Comparison of ENCODE assay signal across 25 cellular contexts in the genomic region with DNA sequence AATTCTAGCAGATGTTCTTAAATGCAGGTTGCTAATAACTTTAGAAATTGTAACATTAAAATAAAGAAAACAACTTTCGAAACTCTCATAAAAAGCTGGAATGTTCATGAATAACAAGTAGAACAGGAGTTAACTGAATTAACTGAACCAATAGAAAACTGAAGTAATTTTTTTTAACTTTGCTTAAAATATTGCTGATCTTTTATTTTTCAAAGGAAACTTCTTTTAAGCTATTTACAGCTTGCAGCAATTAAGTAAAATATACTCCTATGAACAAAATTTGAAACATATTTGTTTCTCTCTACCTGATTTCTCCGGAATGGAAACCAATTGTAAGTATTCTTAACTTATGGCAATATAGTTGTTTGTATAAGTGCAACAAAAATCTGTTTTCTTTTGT. TPM values are rescaled to one million over a fixed set of nuclear protein-coding genes. Genes with fewer than 3 reads are reported as not detected.
DNase-seq lines count a peak whose midpoint lies in the region; ATAC-seq, FAIRE-seq and TF ChIP-seq lines count a peak whose summit lies in the region.
"Had no signal": no experiment of that assay in that cellular context is flagged by ENCODE, and none has a peak within 500 bp of the region (broad histone marks: within the 10 kb centered on the region; RNA-seq: fewer than 3 reads in every experiment).

No MANE protein-coding gene starts in this region.

- BruUV-seq in HepG2 (replicated peaks; lab: Mats Ljungman, UMichigan) = no TSS peak
- BruUV-seq in K562 (replicated peaks; lab: Mats Ljungman, UMichigan) = no TSS peak

- H3K9me3 ChIP-seq in HepG2 (ENCODE audit: low read length) = no peaks in the 10 kb centered on the region
- no peaks in the 10 kb centered on the region for H3K9me3 ChIP-seq in right lobe of liver
- no peaks in the 10 kb centered on the region for H3K9me3 ChIP-seq in K562 (replicated peaks; ENCODE audit: control insufficient read depth, insufficient read depth, low read depth, low read length)
- no peaks in the 10 kb centered on the region for H3K9me3 ChIP-seq in MM.1S (replicated peaks; ENCODE audit: insufficient read depth, low read length)
- H3K9me3 ChIP-seq: BE2C had no signal

- no peaks in the 10 kb centered on the region for H3K27me3 ChIP-seq in HepG2 (ENCODE audit: control insufficient read depth in 1 of 2, insufficient read depth in 2 of 2, low read length in 2 of 2)
- no peaks in the 10 kb centered on the region for H3K27me3 ChIP-seq in right lobe of liver
- no peaks in the 10 kb centered on the region for H3K27me3 ChIP-seq in K562 (ENCODE audit: control insufficient read depth in 2 of 2, insufficient read depth in 2 of 2, low read length in 2 of 2)
- H3K27me3 ChIP-seq in MM.1S (replicated peaks; ENCODE audit: insufficient read depth, low read length) = no peaks in the 10 kb centered on the region
- H3K27me3 ChIP-seq: BE2C; BLaER1 treated with 17β-estradiol and CSF1 and Interleukin-3, amounts not matched to agents 10 nM and 100 nM had no signal

- no peaks in the 10 kb centered on the region for H3F3A ChIP-seq in MM.1S (ENCODE audit: insufficient read depth, low read length)

- no peak overlapping the region for H3K4me2 ChIP-seq in HepG2 (ENCODE audit: low read depth, low read length)
- no peak overlapping the region for H3K4me2 ChIP-seq in K562 (ENCODE audit: insufficient read depth, low read length)
- H3K4me2 ChIP-seq in MM.1S (ENCODE audit: low read depth, low read length) = no peak overlapping the region
- H3K4me2 ChIP-seq: BLaER1 treated with 17β-estradiol and CSF1 and Interleukin-3, amounts not matched to agents 10 nM and 100 nM had no signal

- H3K27ac ChIP-seq in HepG2 (ENCODE audit: extremely low read length, insufficient read depth, low read length) (no peak overlapping the region), right lobe of liver (no peak overlapping the region), K562 (ENCODE audit: extremely low read depth, low read depth, low read length) (no peak overlapping the region), MM.1S (ENCODE audit: low read length) (no peak overlapping the region)
- H3K27ac ChIP-seq: 22Rv1; BLaER1 treated with 17β-estradiol and CSF1 and Interleukin-3, amounts not matched to agents 10 nM and 100 nM; GM23248 had no signal

- TF ChIP-seq RAD21 in HepG2 (CRISPR knock-in tag; IDR thresholded peaks at IDR 0.05) (no peak), K562 (CRISPR knock-in tag; conservative IDR thresholded peaks at IDR 0.05 in 1 of 2, IDR thresholded peaks at IDR 0.05 in 1 of 2) (no peak)

- H3K9me2 ChIP-seq in MM.1S (replicated peaks; ENCODE audit: insufficient read depth, low read length) = no peaks in the 10 kb centered on the region

- CTCF ChIA-PET in HepG2 (lab: Yijun Ruan, JAX; ENCODE audit: low intra/inter-chr PET ratio, low total read pairs) (no interaction called here), K562 (lab: Yijun Ruan, JAX; ENCODE audit: low intra/inter-chr PET ratio) (no interaction called here)

- no peak for TF ChIP-seq CTCF in HepG2 (CRISPR knock-in tag; IDR thresholded peaks at IDR 0.05)
- TF ChIP-seq CTCF in right lobe of liver (IDR thresholded peaks at IDR 0.05) = no peak
- no peak for TF ChIP-seq CTCF in K562 (IDR thresholded peaks at IDR 0.05 in 2 of 3, conservative IDR thresholded peaks at IDR 0.05 in 1 of 3; ENCODE audit: insufficient read depth in 2 of 3, low read depth in 1 of 3, low read length in 3 of 3)
- no peak for TF ChIP-seq CTCF in MM.1S (IDR thresholded peaks at IDR 0.05; ENCODE audit: low read length)

- H3K9me1 ChIP-seq in K562 (ENCODE audit: control insufficient read depth, insufficient read depth, low read length) = no peaks in the 10 kb centered on the region

- no peak for DNase-seq in HepG2 (ENCODE audit: low spot score)
- no peak for DNase-seq in right lobe of liver
- DNase-seq in K562 (ENCODE audit: extremely low read depth in 1 of 4, low spot score in 3 of 4) = no peak
- no peak for DNase-seq in MM.1S
- DNase-seq in NCI-H446 (lab: John Stamatoyannopoulos, UW) = no peak
- DNase-seq: ACHN; AML-193; BE2C; CD4-positive, alpha-beta T cell; CD8-positive, alpha-beta memory T cell; DMS 273 treated with DMSO at 0.1 percent for 48 hours; DMS79; EL; GDM1; GM23248; H9; HFFc6 had no signal

- H3K36me3 ChIP-seq in HepG2 (replicated peaks in 1 of 2; ENCODE audit: control insufficient read depth in 1 of 2, insufficient read depth in 2 of 2, low read length in 2 of 2) = peaks cover 20 to 69% of the 10 kb centered on the region in 2 experiments
- peaks cover 0 to 90% (median 30%) of the 10 kb centered on the region in 4 donors for H3K36me3 ChIP-seq in right lobe of liver
- peaks cover 77% of the 10 kb centered on the region for H3K36me3 ChIP-seq in K562 (ENCODE audit: control insufficient read depth, insufficient read depth, low read length)
- H3K36me3 ChIP-seq in MM.1S (replicated peaks; ENCODE audit: insufficient read depth, low read length) = no peaks in the 10 kb centered on the region

- H3K4me3 ChIP-seq in HepG2 (replicated peaks in 1 of 3; ENCODE audit: insufficient read depth in 1 of 3, low read depth in 2 of 3, low read length in 3 of 3) (no peak overlapping the region), right lobe of liver (no peak overlapping the region), K562 (no peak overlapping the region), MM.1S (ENCODE audit: low read length) (no peak overlapping the region)
- H3K4me3 ChIP-seq: BLaER1 treated with 17β-estradiol and CSF1 and Interleukin-3, amounts not matched to agents 10 nM and 100 nM; GM12878; GM23248 had no signal

- H3K9ac ChIP-seq in HepG2 (ENCODE audit: insufficient read depth, low read depth, low read length) (no peak overlapping the region), K562 (ENCODE audit: insufficient read depth in 1 of 2, low read depth in 2 of 2, low read length in 2 of 2) (no peak overlapping the region), MM.1S (ENCODE audit: low read length) (no peak overlapping the region)
- H3K9ac ChIP-seq: BLaER1 treated with 17β-estradiol and CSF1 and Interleukin-3, amounts not matched to agents 10 nM and 100 nM; GM23248 had no signal

- H3K4me1 ChIP-seq in HepG2 (ENCODE audit: insufficient read depth, low read length) = no peaks in the 10 kb centered on the region
- H3K4me1 ChIP-seq in right lobe of liver = no peaks in the 10 kb centered on the region
- H3K4me1 ChIP-seq in K562 (replicated peaks in 1 of 2; ENCODE audit: control insufficient read depth in 2 of 2, insufficient read depth in 2 of 2, low read length in 2 of 2) = no peaks in the 10 kb centered on the region
- no peaks in the 10 kb centered on the region for H3K4me1 ChIP-seq in MM.1S (ENCODE audit: low read length)
- H3K4me1 ChIP-seq: BE2C had no signal

- FAIRE-seq in HepG2 (lab: Jason Lieb, UNC) (no peak), K562 (lab: Jason Lieb, UNC) (no peak)
- FAIRE-seq: D721Med, GM12878, GM19239, H1 had no signal

- POLR2A ChIA-PET in HepG2 (lab: Yijun Ruan, JAX) (no interaction called here), K562 (lab: Yijun Ruan, JAX) (interaction anchor here (1.1 kb wide), 1 partner anchor 10 kb away, joined by 3 read pairs; no protein-coding TSS in a partner anchor)

- no peak for TF ChIP-seq EP300 in HepG2 (IDR thresholded peaks at IDR 0.05; ENCODE audit: low read depth in 2 of 2, low read length in 2 of 2)
- no peak for TF ChIP-seq EP300 in HepG2 (CRISPR knock-in tag; IDR thresholded peaks at IDR 0.05; ENCODE audit: borderline replicate concordance)
- no peak for TF ChIP-seq EP300 in K562 (IDR thresholded peaks at IDR 0.05; ENCODE audit: low read length)

- intact Hi-C loops in HepG2 (cut with micrococcal nuclease; ENCODE audit: unreplicated experiment) = no loop called here
- intact Hi-C loops in right lobe of liver (cut with DNase I) = loop anchor here in 1 of 2 donors (10.0 kb wide), 1 partner anchor 98 kb away; no protein-coding TSS in a partner anchor
- intact Hi-C loops in K562 (cut with micrococcal nuclease) = loop anchor here (5.0 kb wide), 1 partner anchor 94 kb away; no protein-coding TSS in a partner anchor

- H2AFZ ChIP-seq in HepG2 (ENCODE audit: low read length) = no peak overlapping the region
- H2AFZ ChIP-seq in K562 (ENCODE audit: low read depth, low read length) = no peak overlapping the region
- H2AFZ ChIP-seq in MM.1S (ENCODE audit: low read length) = no peak overlapping the region
- H2AFZ ChIP-seq: GM23248 had no signal

- in situ Hi-C loops in HepG2 (cut with HindIII; ENCODE audit: extremely low pct_ligation_motif_present, low pct_unique_long_range_greater_than_20kb) = no loop called here
- in situ Hi-C loops in K562 (cut with MboI) = no loop called here

- H4K20me1 ChIP-seq in HepG2 (ENCODE audit: insufficient read depth, low read length) (peaks cover 2% of the 10 kb centered on the region; the same call in 1 of the 2 replicates), K562 (replicated peaks; ENCODE audit: control insufficient read depth, insufficient read depth, low read length) (no peaks in the 10 kb centered on the region), MM.1S (ENCODE audit: insufficient read depth, low read length) (no peaks in the 10 kb centered on the region)

- WGBS in HepG2 (ENCODE audit: low lambda C conversion rate) = 66% methylated on average over 2 of the region's 2 CpGs
- WGBS in right lobe of liver (ENCODE audit: insufficient coverage, low coverage, low lambda C conversion rate, missing lambda C conversion rate) = 93% methylated on average over 2 of the region's 2 CpGs
- 73% methylated on average over 2 of the region's 2 CpGs for WGBS in K562 (ENCODE audit: insufficient coverage, low coverage, missing lambda C conversion rate)

- H3K79me2 ChIP-seq in HepG2 (ENCODE audit: insufficient read depth, low read length) = peaks cover 2% of the 10 kb centered on the region
- 0 out of 3 replicates have a peak, but pooled peaks cover 2% of the 10 kb centered on the region for H3K79me2 ChIP-seq in K562 (ENCODE audit: control insufficient read depth, insufficient read depth, low read length)
- H3K79me2 ChIP-seq in MM.1S (ENCODE audit: low read length) = no peaks in the 10 kb centered on the region

- ATAC-seq in HepG2 (no peak), right lobe of liver (no peak), K562 (no peak), HG02885 (IDR thresholded peaks at IDR 0.05; ENCODE audit: poor library complexity, unreplicated experiment) (no peak)
- ATAC-seq: GM12878, HCT116 had no signal

- TF ChIP-seq POLR2A in HepG2 (IDR thresholded peaks at IDR 0.05; ENCODE audit: insufficient read depth in 1 of 2, low read depth in 2 of 2, low read length in 2 of 2) = no peak
- no peak for TF ChIP-seq POLR2A in right lobe of liver (IDR thresholded peaks at IDR 0.05)
- TF ChIP-seq POLR2A in K562 (conservative IDR thresholded peaks at IDR 0.05) = no peak

RNA-seq across cellular contexts. Expression of a gene that starts 24.2 kb away (rescaled TPM):
- total RNA-seq in HepG2 (2016; rRNA removed; fragmentation: Illumina TruSeq; extraction: Trizol) = 120 and 158 TPM in 2 replicates
- total RNA-seq in HepG2 (2016; cell fraction: cytosol; rRNA removed; fragmentation: Illumina TruSeq; extraction: Trizol; ENCODE audit: low read depth) = 37.4 and 46.0 TPM in 2 replicates
- total RNA-seq in HepG2 (2016; cell fraction: insoluble cytoplasmic fraction; rRNA removed; fragmentation: Illumina TruSeq; extraction: Trizol) = 110 and 160 TPM in 2 replicates
- 80.0 and 109 TPM in 2 replicates for total RNA-seq in HepG2 (2016; cell fraction: membrane; rRNA removed; fragmentation: Illumina TruSeq; extraction: Trizol)
- total RNA-seq in HepG2 (2016; cell fraction: nucleus; rRNA removed; fragmentation: Illumina TruSeq; extraction: Trizol) = 123 and 135 TPM in 2 replicates
- polyA plus RNA-seq in HepG2 (2011; rRNA removed) = 99.1 and 121 TPM in 2 replicates
- 45.0 and 85.9 TPM in 2 replicates for polyA plus RNA-seq in HepG2 (2011; cell fraction: cytosol; rRNA removed)
- polyA plus RNA-seq in HepG2 (2011; cell fraction: nucleus; rRNA removed) = 16.3 and 22.2 TPM in 2 replicates
- 185 and 257 TPM in 2 replicates for polyA plus RNA-seq in HepG2 (2012)
- 40.7 and 42.3 TPM in 2 replicates for polyA plus RNA-seq in HepG2 (2016; cell fraction: cytosol; fragmentation: Illumina TruSeq; extraction: Trizol; ENCODE audit: low read depth)
- polyA plus RNA-seq in HepG2 (2016; cell fraction: insoluble cytoplasmic fraction; fragmentation: Illumina TruSeq; extraction: Trizol; ENCODE audit: low read depth) = 99.3 and 110 TPM in 2 replicates
- 66.9 and 69.9 TPM in 2 replicates for polyA plus RNA-seq in HepG2 (2016; cell fraction: membrane; fragmentation: Illumina TruSeq; extraction: Trizol; ENCODE audit: low read depth)
- 168 and 180 TPM in 2 replicates for polyA plus RNA-seq in HepG2 (2016; cell fraction: nucleus; fragmentation: Illumina TruSeq; extraction: Trizol; ENCODE audit: insufficient read depth, low read depth)
- polyA minus RNA-seq in HepG2 (2011; rRNA and poly(A)+ RNA removed; ENCODE audit: low replicate concordance) = 14.6 and 50.4 TPM in 2 replicates
- 52.1 and 76.8 TPM in 2 replicates for polyA minus RNA-seq in HepG2 (2011; cell fraction: cytosol; rRNA and poly(A)+ RNA removed)
- polyA minus RNA-seq in HepG2 (2011; cell fraction: nucleus; rRNA and poly(A)+ RNA removed) = 62.1 and 76.0 TPM in 2 replicates
- total RNA-seq in right lobe of liver = 100 to 1,000 TPM in 5 of 6 experiments, 10 to 100 TPM in 1; 36.1 to 170 (median 127) TPM
- 35.2 and 71.1 TPM in 2 replicates for total RNA-seq in K562 (2011; cell fraction: chromatin; rRNA removed; ENCODE audit: low replicate concordance)
- 36.2 and 41.8 TPM in 2 replicates for total RNA-seq in K562 (2011; cell fraction: nucleolus; rRNA removed)
- total RNA-seq in K562 (2011; cell fraction: nucleoplasm; rRNA removed) = 54.8 and 73.6 TPM in 2 replicates
- 26.0 and 33.6 TPM in 2 replicates for total RNA-seq in K562 (2014; rRNA removed)
- total RNA-seq in K562 (2014; rRNA removed; fragmentation: Illumina TruSeq; extraction: Trizol) = 81.0 and 99.3 TPM in 2 replicates
- 60.8 and 73.9 TPM in 2 replicates for total RNA-seq in K562 (2015; rRNA removed; fragmentation: Illumina TruSeq; extraction: Trizol)
- total RNA-seq in K562 (2021) = 55.8 and 59.4 TPM in 2 replicates
- polyA plus RNA-seq in K562 (2011; rRNA removed) = 67.3 and 83.7 TPM in 2 replicates
- polyA plus RNA-seq in K562 (2011; cell fraction: cytosol; rRNA removed) = 11.5 and 32.5 TPM in 2 replicates
- 13.2 and 28.9 TPM in 2 replicates for polyA plus RNA-seq in K562 (2011; cell fraction: nucleus; rRNA removed)
- 44.3 and 122 TPM in 2 replicates for polyA plus RNA-seq in K562 (2012)
- 64.0 and 85.1 TPM in 2 replicates for polyA plus RNA-seq in K562 (2014; fragmentation: Illumina TruSeq; extraction: Trizol)
- polyA plus RNA-seq in K562 (2014; fragmentation: Nextera tagmentation; extraction: Ambion mirVana) = 100 to 1,000 TPM; 106 to 108 TPM
- 43.2 and 52.0 TPM in 2 replicates for polyA plus RNA-seq in K562 (2014; rRNA removed)
- polyA minus RNA-seq in K562 (2011; rRNA and poly(A)+ RNA removed) = 93.5 and 98.2 TPM in 2 replicates
- polyA minus RNA-seq in K562 (2011; cell fraction: cytosol; rRNA and poly(A)+ RNA removed) = 14.4 and 21.4 TPM in 2 replicates
- polyA minus RNA-seq in K562 (2011; cell fraction: nucleus; rRNA and poly(A)+ RNA removed) = 10.2 and 25.2 TPM in 2 replicates

RNA-seq across cellular contexts. Expression of a gene that starts 44.1 kb away (rescaled TPM):
- 0.04 TPM in 1 of 2 replicates, not detected in the other for total RNA-seq in HepG2 (2016; rRNA removed; fragmentation: Illumina TruSeq; extraction: Trizol)
- total RNA-seq in HepG2 (2016; cell fraction: cytosol; rRNA removed; fragmentation: Illumina TruSeq; extraction: Trizol; ENCODE audit: low read depth) = not detected in 2 replicates
- 0.07 and 0.11 TPM in 2 replicates for total RNA-seq in HepG2 (2016; cell fraction: insoluble cytoplasmic fraction; rRNA removed; fragmentation: Illumina TruSeq; extraction: Trizol)
- not detected in 2 replicates for total RNA-seq in HepG2 (2016; cell fraction: membrane; rRNA removed; fragmentation: Illumina TruSeq; extraction: Trizol)
- total RNA-seq in HepG2 (2016; cell fraction: nucleus; rRNA removed; fragmentation: Illumina TruSeq; extraction: Trizol) = 0.16 and 0.34 TPM in 2 replicates
- polyA plus RNA-seq in HepG2 (2011; rRNA removed) = 0.15 and 0.27 TPM in 2 replicates
- 0.13 TPM in 2 replicates for polyA plus RNA-seq in HepG2 (2011; cell fraction: cytosol; rRNA removed)
- polyA plus RNA-seq in HepG2 (2011; cell fraction: nucleus; rRNA removed) = 0.32 and 0.40 TPM in 2 replicates
- 0.59 and 1.4 TPM in 2 replicates for polyA plus RNA-seq in HepG2 (2012)
- polyA plus RNA-seq in HepG2 (2016; cell fraction: cytosol; fragmentation: Illumina TruSeq; extraction: Trizol; ENCODE audit: low read depth) = 0.06 TPM in 1 of 2 replicates, not detected in the other
- polyA plus RNA-seq in HepG2 (2016; cell fraction: insoluble cytoplasmic fraction; fragmentation: Illumina TruSeq; extraction: Trizol; ENCODE audit: low read depth) = not detected in 2 replicates
- polyA plus RNA-seq in HepG2 (2016; cell fraction: membrane; fragmentation: Illumina TruSeq; extraction: Trizol; ENCODE audit: low read depth) = not detected in 2 replicates
- 0.53 and 0.68 TPM in 2 replicates for polyA plus RNA-seq in HepG2 (2016; cell fraction: nucleus; fragmentation: Illumina TruSeq; extraction: Trizol; ENCODE audit: insufficient read depth, low read depth)
- polyA minus RNA-seq in HepG2 (2011; rRNA and poly(A)+ RNA removed; ENCODE audit: low replicate concordance) = 0.07 TPM in 1 of 2 replicates, not detected in the other
- polyA minus RNA-seq in HepG2 (2011; cell fraction: cytosol; rRNA and poly(A)+ RNA removed) = not detected in 2 replicates
- polyA minus RNA-seq in HepG2 (2011; cell fraction: nucleus; rRNA and poly(A)+ RNA removed) = 0.37 and 0.52 TPM in 2 replicates
- 100 to 1,000 TPM in 2 of 6 experiments, 10 to 100 TPM in 4; 27.1 to 181 (median 65.3) TPM for total RNA-seq in right lobe of liver
- 0.30 and 0.99 TPM in 2 replicates for total RNA-seq in K562 (2011; cell fraction: chromatin; rRNA removed; ENCODE audit: low replicate concordance)
- 0.17 and 0.26 TPM in 2 replicates for total RNA-seq in K562 (2011; cell fraction: nucleolus; rRNA removed)
- total RNA-seq in K562 (2011; cell fraction: nucleoplasm; rRNA removed) = 0.73 and 0.76 TPM in 2 replicates
- total RNA-seq in K562 (2014; rRNA removed) = 0.05 and 0.08 TPM in 2 replicates
- total RNA-seq in K562 (2014; rRNA removed; fragmentation: Illumina TruSeq; extraction: Trizol) = 0.29 and 0.35 TPM in 2 replicates
- total RNA-seq in K562 (2015; rRNA removed; fragmentation: Illumina TruSeq; extraction: Trizol) = 0.15 and 0.29 TPM in 2 replicates
- 0.18 and 0.20 TPM in 2 replicates for total RNA-seq in K562 (2021)
- 0.36 and 0.57 TPM in 2 replicates for polyA plus RNA-seq in K562 (2011; rRNA removed)
- 0.06 and 0.22 TPM in 2 replicates for polyA plus RNA-seq in K562 (2011; cell fraction: cytosol; rRNA removed)
- polyA plus RNA-seq in K562 (2011; cell fraction: nucleus; rRNA removed) = 0.26 and 0.58 TPM in 2 replicates
- polyA plus RNA-seq in K562 (2012) = 0.07 and 0.19 TPM in 2 replicates
- polyA plus RNA-seq in K562 (2014; fragmentation: Illumina TruSeq; extraction: Trizol) = 0.14 and 0.31 TPM in 2 replicates
- polyA plus RNA-seq in K562 (2014; fragmentation: Nextera tagmentation; extraction: Ambion mirVana) = under 1 TPM; 0.10 to 0.14 TPM
- 0.22 and 0.33 TPM in 2 replicates for polyA plus RNA-seq in K562 (2014; rRNA removed)
- polyA minus RNA-seq in K562 (2011; rRNA and poly(A)+ RNA removed) = 0.49 and 0.60 TPM in 2 replicates
- polyA minus RNA-seq in K562 (2011; cell fraction: cytosol; rRNA and poly(A)+ RNA removed) = not detected in 2 replicates
- polyA minus RNA-seq in K562 (2011; cell fraction: nucleus; rRNA and poly(A)+ RNA removed) = 0.27 and 0.33 TPM in 2 replicates
- total RNA-seq: GM23248, H9, HFFc6 had no signal
- polyA plus RNA-seq: CD8-positive, alpha-beta memory T cell; GM23248 had no signal

RNA-seq across cellular contexts. Expression of a gene that starts 55.6 kb away (rescaled TPM):
- total RNA-seq in HepG2 (2016; rRNA removed; fragmentation: Illumina TruSeq; extraction: Trizol) = 9.7 and 10.4 TPM in 2 replicates
- total RNA-seq in HepG2 (2016; cell fraction: cytosol; rRNA removed; fragmentation: Illumina TruSeq; extraction: Trizol; ENCODE audit: low read depth) = 4.4 and 4.5 TPM in 2 replicates
- 8.4 and 12.1 TPM in 2 replicates for total RNA-seq in HepG2 (2016; cell fraction: insoluble cytoplasmic fraction; rRNA removed; fragmentation: Illumina TruSeq; extraction: Trizol)
- total RNA-seq in HepG2 (2016; cell fraction: membrane; rRNA removed; fragmentation: Illumina TruSeq; extraction: Trizol) = 6.1 and 6.5 TPM in 2 replicates
- 12.8 and 15.6 TPM in 2 replicates for total RNA-seq in HepG2 (2016; cell fraction: nucleus; rRNA removed; fragmentation: Illumina TruSeq; extraction: Trizol)
- 11.2 and 12.3 TPM in 2 replicates for polyA plus RNA-seq in HepG2 (2011; rRNA removed)
- 7.3 and 10.3 TPM in 2 replicates for polyA plus RNA-seq in HepG2 (2011; cell fraction: cytosol; rRNA removed)
- polyA plus RNA-seq in HepG2 (2011; cell fraction: nucleus; rRNA removed) = 6.9 and 8.4 TPM in 2 replicates
- polyA plus RNA-seq in HepG2 (2012) = 19.7 and 20.0 TPM in 2 replicates
- polyA plus RNA-seq in HepG2 (2016; cell fraction: cytosol; fragmentation: Illumina TruSeq; extraction: Trizol; ENCODE audit: low read depth) = 8.1 and 8.4 TPM in 2 replicates
- polyA plus RNA-seq in HepG2 (2016; cell fraction: insoluble cytoplasmic fraction; fragmentation: Illumina TruSeq; extraction: Trizol; ENCODE audit: low read depth) = 22.9 and 26.8 TPM in 2 replicates
- 7.6 and 9.6 TPM in 2 replicates for polyA plus RNA-seq in HepG2 (2016; cell fraction: membrane; fragmentation: Illumina TruSeq; extraction: Trizol; ENCODE audit: low read depth)
- polyA plus RNA-seq in HepG2 (2016; cell fraction: nucleus; fragmentation: Illumina TruSeq; extraction: Trizol; ENCODE audit: insufficient read depth, low read depth) = 41.0 and 46.0 TPM in 2 replicates
- 9.9 and 15.3 TPM in 2 replicates for polyA minus RNA-seq in HepG2 (2011; rRNA and poly(A)+ RNA removed; ENCODE audit: low replicate concordance)
- polyA minus RNA-seq in HepG2 (2011; cell fraction: cytosol; rRNA and poly(A)+ RNA removed) = 6.2 and 9.4 TPM in 2 replicates
- polyA minus RNA-seq in HepG2 (2011; cell fraction: nucleus; rRNA and poly(A)+ RNA removed) = 21.8 and 27.0 TPM in 2 replicates
- 10 to 100 TPM; 13.3 to 53.5 (median 21.2) TPM for total RNA-seq in right lobe of liver
- 22.8 and 27.0 TPM in 2 replicates for total RNA-seq in K562 (2011; cell fraction: chromatin; rRNA removed; ENCODE audit: low replicate concordance)
- total RNA-seq in K562 (2011; cell fraction: nucleolus; rRNA removed) = 32.6 and 33.2 TPM in 2 replicates
- total RNA-seq in K562 (2011; cell fraction: nucleoplasm; rRNA removed) = 35.9 and 47.6 TPM in 2 replicates
- 15.9 and 17.7 TPM in 2 replicates for total RNA-seq in K562 (2014; rRNA removed)
- 19.1 and 20.3 TPM in 2 replicates for total RNA-seq in K562 (2014; rRNA removed; fragmentation: Illumina TruSeq; extraction: Trizol)
- 19.9 and 20.8 TPM in 2 replicates for total RNA-seq in K562 (2015; rRNA removed; fragmentation: Illumina TruSeq; extraction: Trizol)
- total RNA-seq in K562 (2021) = 13.0 and 14.7 TPM in 2 replicates
- polyA plus RNA-seq in K562 (2011; rRNA removed) = 16.0 and 19.1 TPM in 2 replicates
- polyA plus RNA-seq in K562 (2011; cell fraction: cytosol; rRNA removed) = 8.9 and 9.7 TPM in 2 replicates
- 10.7 and 13.8 TPM in 2 replicates for polyA plus RNA-seq in K562 (2011; cell fraction: nucleus; rRNA removed)
- 13.4 and 17.1 TPM in 2 replicates for polyA plus RNA-seq in K562 (2012)
- polyA plus RNA-seq in K562 (2014; fragmentation: Illumina TruSeq; extraction: Trizol) = 16.8 and 20.5 TPM in 2 replicates
- polyA plus RNA-seq in K562 (2014; fragmentation: Nextera tagmentation; extraction: Ambion mirVana) = 10 to 100 TPM in 1 of 2 experiments, 1 to 10 TPM in 1; 8.5 to 16.3 TPM
- 18.0 and 23.0 TPM in 2 replicates for polyA plus RNA-seq in K562 (2014; rRNA removed)
- 17.1 and 21.0 TPM in 2 replicates for polyA minus RNA-seq in K562 (2011; rRNA and poly(A)+ RNA removed)
- polyA minus RNA-seq in K562 (2011; cell fraction: cytosol; rRNA and poly(A)+ RNA removed) = 6.8 and 10.7 TPM in 2 replicates
- 24.6 and 26.3 TPM in 2 replicates for polyA minus RNA-seq in K562 (2011; cell fraction: nucleus; rRNA and poly(A)+ RNA removed)

Comparison
In these comparisons a context has a peak if more than half of its experiments do, and no peak if none do; other contexts are left out.
1. RNA of a gene that starts 44.1 kb away (total RNA-seq): 27.1 to 181 TPM in right lobe of liver; 0.05 to 0.99 TPM in K562 and 0.04 to 0.34 TPM in HepG2; every median in the first group is over 10 times any median in the second.